ENCODE assay signal across 1 cellular context in the genomic region with DNA sequence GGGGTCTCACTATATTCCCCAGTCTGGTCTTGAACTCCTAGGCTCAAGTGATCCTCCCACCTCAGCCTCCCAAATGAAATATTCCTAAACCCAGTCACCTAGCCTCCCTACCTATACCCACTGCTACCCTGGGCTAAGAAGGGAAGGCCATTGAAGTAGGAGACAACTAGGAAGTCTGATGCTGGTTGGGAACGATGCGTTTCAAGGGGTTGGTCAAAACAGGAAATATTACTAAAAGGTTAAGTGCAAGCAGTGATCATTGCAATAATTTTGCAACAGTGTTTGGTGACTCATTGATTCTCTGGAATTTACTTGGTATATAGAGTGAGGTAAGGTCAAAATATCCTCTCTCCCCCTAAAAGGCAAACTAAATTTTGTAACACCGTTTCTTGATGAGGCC.
TF ChIP-seq lines count a peak whose summit lies in the region.

No MANE protein-coding gene starts in this region.

TF ChIP-seq in HepG2, 621 proteins besides CTCF, POLR2A, EP300 and RAD21 (continues in another document):
- no peak for TF ChIP-seq SRSF4 (IDR thresholded peaks at IDR 0.05; ENCODE audit: low read depth, low read length, poor library complexity, severe bottlenecking)
- TF ChIP-seq SAP130 (CRISPR knock-in tag; IDR thresholded peaks at IDR 0.05; ENCODE audit: low read depth), result 0 out of 2 replicates have a peak, but pooled peaks have one; percentile 18
- no peak for TF ChIP-seq ZNF557 (CRISPR knock-in tag; IDR thresholded peaks at IDR 0.05)
- TF ChIP-seq, protein P1, sequence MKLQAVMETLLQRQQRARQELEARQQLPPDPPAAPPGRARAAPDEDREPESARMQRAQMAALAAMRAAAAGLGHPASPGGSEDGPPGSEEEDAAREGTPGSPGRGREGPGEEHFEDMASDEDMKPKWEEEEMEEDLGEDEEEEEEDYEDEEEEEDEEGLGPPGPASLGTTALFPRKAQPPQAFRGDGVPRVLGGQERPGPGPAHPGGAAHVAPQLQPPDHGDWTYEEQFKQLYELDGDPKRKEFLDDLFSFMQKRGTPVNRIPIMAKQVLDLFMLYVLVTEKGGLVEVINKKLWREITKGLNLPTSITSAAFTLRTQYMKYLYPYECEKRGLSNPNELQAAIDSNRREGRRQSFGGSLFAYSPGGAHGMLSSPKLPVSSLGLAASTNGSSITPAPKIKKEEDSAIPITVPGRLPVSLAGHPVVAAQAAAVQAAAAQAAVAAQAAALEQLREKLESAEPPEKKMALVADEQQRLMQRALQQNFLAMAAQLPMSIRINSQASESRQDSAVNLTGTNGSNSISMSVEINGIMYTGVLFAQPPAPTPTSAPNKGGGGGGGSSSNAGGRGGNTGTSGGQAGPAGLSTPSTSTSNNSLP (IDR thresholded peaks at IDR 0.05; ENCODE audit: low read depth, low read length), result peak; percentile 14; the same call in 1 of the 2 replicates
- no peak for TF ChIP-seq LCORL (IDR thresholded peaks at IDR 0.05)
- TF ChIP-seq LCORL (CRISPR knock-in tag; IDR thresholded peaks at IDR 0.05), result no peak
- 0 out of 2 replicates have a peak, but pooled peaks have one; percentile 23 for TF ChIP-seq RXRB (CRISPR knock-in tag; IDR thresholded peaks at IDR 0.05; ENCODE audit: borderline replicate concordance)
- TF ChIP-seq FOXA1 (IDR thresholded peaks at IDR 0.05), result no peak
- no peak for TF ChIP-seq FOXA1 (CRISPR knock-in tag; IDR thresholded peaks at IDR 0.05)
- no peak for TF ChIP-seq PHF20 (CRISPR knock-in tag; IDR thresholded peaks at IDR 0.05)
- TF ChIP-seq KDM2A (CRISPR knock-in tag; IDR thresholded peaks at IDR 0.05; ENCODE audit: borderline replicate concordance, low read depth), result no peak
- peak; percentile 48 for TF ChIP-seq CEBPG (CRISPR knock-in tag; IDR thresholded peaks at IDR 0.05)
- no peak for TF ChIP-seq ZNF136 (CRISPR knock-in tag; IDR thresholded peaks at IDR 0.05; ENCODE audit: low read depth)
- TF ChIP-seq MBD4 (IDR thresholded peaks at IDR 0.05; ENCODE audit: borderline replicate concordance, low read length), result no peak
- TF ChIP-seq NBN (conservative IDR thresholded peaks at IDR 0.05), result no peak
- no peak for TF ChIP-seq TBX2 (CRISPR knock-in tag; IDR thresholded peaks at IDR 0.05; ENCODE audit: borderline replicate concordance)
- TF ChIP-seq CAMTA2 (CRISPR knock-in tag; IDR thresholded peaks at IDR 0.05; ENCODE audit: borderline replicate concordance), result no peak
- TF ChIP-seq, protein P2, sequence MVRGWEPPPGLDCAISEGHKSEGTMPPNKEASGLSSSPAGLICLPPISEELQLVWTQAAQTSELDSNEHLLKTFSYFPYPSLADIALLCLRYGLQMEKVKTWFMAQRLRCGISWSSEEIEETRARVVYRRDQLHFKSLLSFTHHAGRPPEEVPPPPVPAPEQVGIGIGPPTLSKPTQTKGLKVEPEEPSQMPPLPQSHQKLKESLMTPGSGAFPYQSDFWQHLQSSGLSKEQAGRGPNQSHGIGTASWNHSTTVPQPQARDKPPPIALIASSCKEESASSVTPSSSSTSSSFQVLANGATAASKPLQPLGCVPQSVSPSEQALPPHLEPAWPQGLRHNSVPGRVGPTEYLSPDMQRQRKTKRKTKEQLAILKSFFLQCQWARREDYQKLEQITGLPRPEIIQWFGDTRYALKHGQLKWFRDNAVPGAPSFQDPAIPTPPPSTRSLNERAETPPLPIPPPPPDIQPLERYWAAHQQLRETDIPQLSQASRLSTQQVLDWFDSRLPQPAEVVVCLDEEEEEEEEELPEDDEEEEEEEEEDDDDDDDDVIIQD (CRISPR knock-in tag; IDR thresholded peaks at IDR 0.05; ENCODE audit: low read depth), result 0 out of 2 replicates have a peak, but pooled peaks have one; percentile 18
- no peak for TF ChIP-seq SNAPC2 (CRISPR knock-in tag; IDR thresholded peaks at IDR 0.05)
- TF ChIP-seq, protein P3, sequence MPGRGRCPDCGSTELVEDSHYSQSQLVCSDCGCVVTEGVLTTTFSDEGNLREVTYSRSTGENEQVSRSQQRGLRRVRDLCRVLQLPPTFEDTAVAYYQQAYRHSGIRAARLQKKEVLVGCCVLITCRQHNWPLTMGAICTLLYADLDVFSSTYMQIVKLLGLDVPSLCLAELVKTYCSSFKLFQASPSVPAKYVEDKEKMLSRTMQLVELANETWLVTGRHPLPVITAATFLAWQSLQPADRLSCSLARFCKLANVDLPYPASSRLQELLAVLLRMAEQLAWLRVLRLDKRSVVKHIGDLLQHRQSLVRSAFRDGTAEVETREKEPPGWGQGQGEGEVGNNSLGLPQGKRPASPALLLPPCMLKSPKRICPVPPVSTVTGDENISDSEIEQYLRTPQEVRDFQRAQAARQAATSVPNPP (CRISPR knock-in tag; IDR thresholded peaks at IDR 0.05), result no peak
- TF ChIP-seq, protein P4, sequence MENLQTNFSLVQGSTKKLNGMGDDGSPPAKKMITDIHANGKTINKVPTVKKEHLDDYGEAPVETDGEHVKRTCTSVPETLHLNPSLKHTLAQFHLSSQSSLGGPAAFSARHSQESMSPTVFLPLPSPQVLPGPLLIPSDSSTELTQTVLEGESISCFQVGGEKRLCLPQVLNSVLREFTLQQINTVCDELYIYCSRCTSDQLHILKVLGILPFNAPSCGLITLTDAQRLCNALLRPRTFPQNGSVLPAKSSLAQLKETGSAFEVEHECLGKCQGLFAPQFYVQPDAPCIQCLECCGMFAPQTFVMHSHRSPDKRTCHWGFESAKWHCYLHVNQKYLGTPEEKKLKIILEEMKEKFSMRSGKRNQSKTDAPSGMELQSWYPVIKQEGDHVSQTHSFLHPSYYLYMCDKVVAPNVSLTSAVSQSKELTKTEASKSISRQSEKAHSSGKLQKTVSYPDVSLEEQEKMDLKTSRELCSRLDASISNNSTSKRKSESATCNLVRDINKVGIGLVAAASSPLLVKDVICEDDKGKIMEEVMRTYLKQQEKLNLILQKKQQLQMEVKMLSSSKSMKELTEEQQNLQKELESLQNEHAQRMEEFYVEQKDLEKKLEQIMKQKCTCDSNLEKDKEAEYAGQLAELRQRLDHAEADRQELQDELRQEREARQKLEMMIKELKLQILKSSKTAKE (CRISPR knock-in tag; IDR thresholded peaks at IDR 0.05; ENCODE audit: borderline replicate concordance), result no peak
- TF ChIP-seq ZNF251 (CRISPR knock-in tag; IDR thresholded peaks at IDR 0.05), result no peak
- TF ChIP-seq SRF (IDR thresholded peaks at IDR 0.05; ENCODE audit: low read depth, low read length), result no peak
- no peak for TF ChIP-seq ZNF326 (CRISPR knock-in tag; IDR thresholded peaks at IDR 0.05; ENCODE audit: borderline replicate concordance)
- no peak for TF ChIP-seq ZNF7 (CRISPR knock-in tag; IDR thresholded peaks at IDR 0.05)
- TF ChIP-seq, protein P5, sequence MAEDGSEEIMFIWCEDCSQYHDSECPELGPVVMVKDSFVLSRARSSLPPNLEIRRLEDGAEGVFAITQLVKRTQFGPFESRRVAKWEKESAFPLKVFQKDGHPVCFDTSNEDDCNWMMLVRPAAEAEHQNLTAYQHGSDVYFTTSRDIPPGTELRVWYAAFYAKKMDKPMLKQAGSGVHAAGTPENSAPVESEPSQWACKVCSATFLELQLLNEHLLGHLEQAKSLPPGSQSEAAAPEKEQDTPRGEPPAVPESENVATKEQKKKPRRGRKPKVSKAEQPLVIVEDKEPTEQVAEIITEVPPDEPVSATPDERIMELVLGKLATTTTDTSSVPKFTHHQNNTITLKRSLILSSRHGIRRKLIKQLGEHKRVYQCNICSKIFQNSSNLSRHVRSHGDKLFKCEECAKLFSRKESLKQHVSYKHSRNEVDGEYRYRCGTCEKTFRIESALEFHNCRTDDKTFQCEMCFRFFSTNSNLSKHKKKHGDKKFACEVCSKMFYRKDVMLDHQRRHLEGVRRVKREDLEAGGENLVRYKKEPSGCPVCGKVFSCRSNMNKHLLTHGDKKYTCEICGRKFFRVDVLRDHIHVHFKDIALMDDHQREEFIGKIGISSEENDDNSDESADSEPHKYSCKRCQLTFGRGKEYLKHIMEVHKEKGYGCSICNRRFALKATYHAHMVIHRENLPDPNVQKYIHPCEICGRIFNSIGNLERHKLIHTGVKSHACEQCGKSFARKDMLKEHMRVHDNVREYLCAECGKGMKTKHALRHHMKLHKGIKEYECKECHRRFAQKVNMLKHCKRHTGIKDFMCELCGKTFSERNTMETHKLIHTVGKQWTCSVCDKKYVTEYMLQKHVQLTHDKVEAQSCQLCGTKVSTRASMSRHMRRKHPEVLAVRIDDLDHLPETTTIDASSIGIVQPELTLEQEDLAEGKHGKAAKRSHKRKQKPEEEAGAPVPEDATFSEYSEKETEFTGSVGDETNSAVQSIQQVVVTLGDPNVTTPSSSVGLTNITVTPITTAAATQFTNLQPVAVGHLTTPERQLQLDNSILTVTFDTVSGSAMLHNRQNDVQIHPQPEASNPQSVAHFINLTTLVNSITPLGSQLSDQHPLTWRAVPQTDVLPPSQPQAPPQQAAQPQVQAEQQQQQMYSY (CRISPR knock-in tag; IDR thresholded peaks at IDR 0.05), result no peak
- TF ChIP-seq ZNF652 (CRISPR knock-in tag; IDR thresholded peaks at IDR 0.05; ENCODE audit: borderline replicate concordance, low read depth), result 0 out of 2 replicates have a peak, but pooled peaks have one; percentile 26
- TF ChIP-seq, protein P6, sequence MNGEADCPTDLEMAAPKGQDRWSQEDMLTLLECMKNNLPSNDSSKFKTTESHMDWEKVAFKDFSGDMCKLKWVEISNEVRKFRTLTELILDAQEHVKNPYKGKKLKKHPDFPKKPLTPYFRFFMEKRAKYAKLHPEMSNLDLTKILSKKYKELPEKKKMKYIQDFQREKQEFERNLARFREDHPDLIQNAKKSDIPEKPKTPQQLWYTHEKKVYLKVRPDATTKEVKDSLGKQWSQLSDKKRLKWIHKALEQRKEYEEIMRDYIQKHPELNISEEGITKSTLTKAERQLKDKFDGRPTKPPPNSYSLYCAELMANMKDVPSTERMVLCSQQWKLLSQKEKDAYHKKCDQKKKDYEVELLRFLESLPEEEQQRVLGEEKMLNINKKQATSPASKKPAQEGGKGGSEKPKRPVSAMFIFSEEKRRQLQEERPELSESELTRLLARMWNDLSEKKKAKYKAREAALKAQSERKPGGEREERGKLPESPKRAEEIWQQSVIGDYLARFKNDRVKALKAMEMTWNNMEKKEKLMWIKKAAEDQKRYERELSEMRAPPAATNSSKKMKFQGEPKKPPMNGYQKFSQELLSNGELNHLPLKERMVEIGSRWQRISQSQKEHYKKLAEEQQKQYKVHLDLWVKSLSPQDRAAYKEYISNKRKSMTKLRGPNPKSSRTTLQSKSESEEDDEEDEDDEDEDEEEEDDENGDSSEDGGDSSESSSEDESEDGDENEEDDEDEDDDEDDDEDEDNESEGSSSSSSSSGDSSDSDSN (CRISPR knock-in tag; IDR thresholded peaks at IDR 0.05), result no peak
- TF ChIP-seq FOSL2 (CRISPR knock-in tag; IDR thresholded peaks at IDR 0.05), result peak; percentile 78
- no peak for TF ChIP-seq ZNF83 (CRISPR knock-in tag; IDR thresholded peaks at IDR 0.05; ENCODE audit: borderline replicate concordance)
- no peak for TF ChIP-seq ESRRA (CRISPR knock-in tag; IDR thresholded peaks at IDR 0.05; ENCODE audit: low read depth)
- peak; percentile 44 for TF ChIP-seq GATAD2A (CRISPR knock-in tag; IDR thresholded peaks at IDR 0.05)
- TF ChIP-seq, protein P7, sequence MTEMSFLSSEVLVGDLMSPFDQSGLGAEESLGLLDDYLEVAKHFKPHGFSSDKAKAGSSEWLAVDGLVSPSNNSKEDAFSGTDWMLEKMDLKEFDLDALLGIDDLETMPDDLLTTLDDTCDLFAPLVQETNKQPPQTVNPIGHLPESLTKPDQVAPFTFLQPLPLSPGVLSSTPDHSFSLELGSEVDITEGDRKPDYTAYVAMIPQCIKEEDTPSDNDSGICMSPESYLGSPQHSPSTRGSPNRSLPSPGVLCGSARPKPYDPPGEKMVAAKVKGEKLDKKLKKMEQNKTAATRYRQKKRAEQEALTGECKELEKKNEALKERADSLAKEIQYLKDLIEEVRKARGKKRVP (CRISPR knock-in tag; IDR thresholded peaks at IDR 0.05), result peak in 1 of 2 experiments; percentile 45; a peak in 1 of 4 replicates
- TF ChIP-seq, protein P8, sequence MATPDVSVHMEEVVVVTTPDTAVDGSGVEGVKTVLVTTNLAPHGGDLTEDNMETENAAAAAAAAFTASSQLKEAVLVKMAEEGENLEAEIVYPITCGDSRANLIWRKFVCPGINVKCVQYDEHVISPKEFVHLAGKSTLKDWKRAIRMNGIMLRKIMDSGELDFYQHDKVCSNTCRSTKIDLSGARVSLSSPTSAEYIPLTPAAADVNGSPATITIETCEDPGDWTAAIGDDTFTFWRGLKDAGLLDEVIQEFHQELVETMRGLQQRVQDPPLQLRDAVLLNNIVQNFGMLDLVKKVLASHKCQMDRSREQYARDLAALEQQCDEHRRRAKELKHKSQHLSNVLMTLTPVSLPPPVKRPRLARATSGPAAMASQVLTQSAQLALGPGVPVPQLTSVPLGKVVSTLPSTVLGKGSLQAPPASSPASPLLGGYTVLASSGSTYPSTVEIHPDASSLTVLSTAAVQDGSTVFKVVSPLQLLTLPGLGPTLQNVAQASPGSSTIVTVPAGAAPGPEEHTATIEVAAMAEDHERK (CRISPR knock-in tag; IDR thresholded peaks at IDR 0.05; ENCODE audit: low read depth), result no peak
- TF ChIP-seq ATAD3A (CRISPR knock-in tag; IDR thresholded peaks at IDR 0.05), result no peak
- TF ChIP-seq, protein P9, sequence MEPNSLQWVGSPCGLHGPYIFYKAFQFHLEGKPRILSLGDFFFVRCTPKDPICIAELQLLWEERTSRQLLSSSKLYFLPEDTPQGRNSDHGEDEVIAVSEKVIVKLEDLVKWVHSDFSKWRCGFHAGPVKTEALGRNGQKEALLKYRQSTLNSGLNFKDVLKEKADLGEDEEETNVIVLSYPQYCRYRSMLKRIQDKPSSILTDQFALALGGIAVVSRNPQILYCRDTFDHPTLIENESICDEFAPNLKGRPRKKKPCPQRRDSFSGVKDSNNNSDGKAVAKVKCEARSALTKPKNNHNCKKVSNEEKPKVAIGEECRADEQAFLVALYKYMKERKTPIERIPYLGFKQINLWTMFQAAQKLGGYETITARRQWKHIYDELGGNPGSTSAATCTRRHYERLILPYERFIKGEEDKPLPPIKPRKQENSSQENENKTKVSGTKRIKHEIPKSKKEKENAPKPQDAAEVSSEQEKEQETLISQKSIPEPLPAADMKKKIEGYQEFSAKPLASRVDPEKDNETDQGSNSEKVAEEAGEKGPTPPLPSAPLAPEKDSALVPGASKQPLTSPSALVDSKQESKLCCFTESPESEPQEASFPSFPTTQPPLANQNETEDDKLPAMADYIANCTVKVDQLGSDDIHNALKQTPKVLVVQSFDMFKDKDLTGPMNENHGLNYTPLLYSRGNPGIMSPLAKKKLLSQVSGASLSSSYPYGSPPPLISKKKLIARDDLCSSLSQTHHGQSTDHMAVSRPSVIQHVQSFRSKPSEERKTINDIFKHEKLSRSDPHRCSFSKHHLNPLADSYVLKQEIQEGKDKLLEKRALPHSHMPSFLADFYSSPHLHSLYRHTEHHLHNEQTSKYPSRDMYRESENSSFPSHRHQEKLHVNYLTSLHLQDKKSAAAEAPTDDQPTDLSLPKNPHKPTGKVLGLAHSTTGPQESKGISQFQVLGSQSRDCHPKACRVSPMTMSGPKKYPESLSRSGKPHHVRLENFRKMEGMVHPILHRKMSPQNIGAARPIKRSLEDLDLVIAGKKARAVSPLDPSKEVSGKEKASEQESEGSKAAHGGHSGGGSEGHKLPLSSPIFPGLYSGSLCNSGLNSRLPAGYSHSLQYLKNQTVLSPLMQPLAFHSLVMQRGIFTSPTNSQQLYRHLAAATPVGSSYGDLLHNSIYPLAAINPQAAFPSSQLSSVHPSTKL (CRISPR knock-in tag; IDR thresholded peaks at IDR 0.05), result 0 out of 2 replicates have a peak, but pooled peaks have one; percentile 25
